Comparison of ENCODE assay signal across 11 cellular contexts in genomic region chr9:37283730-37284235, GRCh38.
A peak's percentile ranks its signal among the peaks of the same experiment; 100 is the strongest.
DNase-seq lines count a peak whose midpoint lies in the region; ATAC-seq, FAIRE-seq and TF ChIP-seq lines count a peak whose summit lies in the region.
"Had no signal": no experiment of that assay in that cellular context is flagged by ENCODE, and none has a peak within 500 bp of the region (broad histone marks: within the 10 kb centered on the region; RNA-seq: fewer than 3 reads in every experiment).

No MANE protein-coding gene starts in this region.

- POLR2A ChIA-PET in endothelial cell of umbilical vein (lab: Charles Lee), result no interaction called here

- H3K9me2 ChIP-seq in Loucy (replicated peaks; ENCODE audit: low read depth, low read length), result no peaks in the 10 kb centered on the region

- H3K4me2 ChIP-seq in Loucy (ENCODE audit: low read depth, low read length, poor library complexity, severe bottlenecking) (peak overlapping the region; percentile 73), endothelial cell of umbilical vein (ENCODE audit: insufficient read depth, low read length) (no peak overlapping the region)

- peaks cover 4% of the 10 kb centered on the region for H3K9me3 Mint-ChIP-seq in activated naive CD4-positive, alpha-beta T cell treated with anti-CD3 and anti-CD28 coated beads, Interleukin-2, amount 50 U/mL, for 24 hours
- peaks cover 3 to 4% of the 10 kb centered on the region in 2 donors for H3K9me3 Mint-ChIP-seq in stimulated activated naive CD8-positive, alpha-beta T cell treated with anti-CD3 and anti-CD28 coated beads, Interleukin-15, amount 100 ng/mL, for 72 hours

- DNase-seq in activated naive CD4-positive, alpha-beta T cell treated with Interleukin-2 at 50 U/mL for 16 hours, result no peak
- peak; percentile 41 for DNase-seq in endothelial cell of umbilical vein (ENCODE audit: low read depth, low spot score)
- DNase-seq in stimulated activated naive CD8-positive, alpha-beta T cell treated with anti-CD3 and anti-CD28 coated beads, Interleukin-15, amount 100 ng/mL, for 72 hours, result no peak
- no peak for DNase-seq in D721Med (ENCODE audit: insufficient read length, low spot score)
- DNase-seq: DMS153; stimulated activated CD4-positive, alpha-beta T cell treated with anti-CD3 and anti-CD28 coated beads, Interleukin-2, amount 100 ng/mL, for 24 hours had no signal

- H3K4me1 ChIP-seq in Loucy (ENCODE audit: insufficient read depth, low read length, poor library complexity, severe bottlenecking) (peaks cover 60% of the 10 kb centered on the region), endothelial cell of umbilical vein (ENCODE audit: control insufficient read depth, extremely low read depth, insufficient read depth, low read length) (no peaks in the 10 kb centered on the region)

- H3K27me3 Mint-ChIP-seq in activated naive CD4-positive, alpha-beta T cell treated with anti-CD3 and anti-CD28 coated beads, Interleukin-2, amount 50 U/mL, for 24 hours, result no peaks in the 10 kb centered on the region
- H3K27me3 Mint-ChIP-seq in stimulated activated naive CD8-positive, alpha-beta T cell treated with anti-CD3 and anti-CD28 coated beads, Interleukin-15, amount 100 ng/mL, for 72 hours, result no peaks in the 10 kb centered on the region

- no peak overlapping the region for H3K27ac ChIP-seq in endothelial cell of umbilical vein (ENCODE audit: insufficient read depth, low read depth, low read length)
- H3K27ac ChIP-seq: HL-60 had no signal

- peaks cover 43% of the 10 kb centered on the region for H3K4me1 Mint-ChIP-seq in activated naive CD4-positive, alpha-beta T cell treated with anti-CD3 and anti-CD28 coated beads, Interleukin-2, amount 50 U/mL, for 24 hours
- H3K4me1 Mint-ChIP-seq in stimulated activated naive CD8-positive, alpha-beta T cell treated with anti-CD3 and anti-CD28 coated beads, Interleukin-15, amount 100 ng/mL, for 72 hours, result peaks cover 40% of the 10 kb centered on the region

- H3K9me3 ChIP-seq in Loucy (ENCODE audit: insufficient read depth, low read depth, low read length) (no peaks in the 10 kb centered on the region), endothelial cell of umbilical vein (replicated peaks; ENCODE audit: control insufficient read depth, insufficient read depth, low read length) (no peaks in the 10 kb centered on the region)

- intact Hi-C loops in endothelial cell of umbilical vein (cut with micrococcal nuclease), result no loop called here

- TF ChIP-seq POLR2A in endothelial cell of umbilical vein (IDR thresholded peaks at IDR 0.05; ENCODE audit: low read depth, low read length), result no peak

- CTCF ChIA-PET in endothelial cell of umbilical vein (lab: Charles Lee), result interaction anchor here (1.0 kb wide), 1 partner anchor 39 kb away, joined by 3 read pairs; no protein-coding TSS in a partner anchor

- H3K36me3 Mint-ChIP-seq in activated naive CD4-positive, alpha-beta T cell treated with anti-CD3 and anti-CD28 coated beads, Interleukin-2, amount 50 U/mL, for 24 hours, result peaks cover 8% of the 10 kb centered on the region

- no TSS peak for BruUV-seq in endothelial cell of umbilical vein (replicated peaks; lab: Mats Ljungman, UMichigan)

- TF ChIP-seq CTCF in Loucy (conservative IDR thresholded peaks at IDR 0.05; ENCODE audit: low read length) (no peak), endothelial cell of umbilical vein (IDR thresholded peaks at IDR 0.05; ENCODE audit: extremely low read depth in 1 of 2, insufficient read depth in 1 of 2, low read depth in 1 of 2, low read length in 2 of 2) (no peak), D721Med (IDR thresholded peaks at IDR 0.05; ENCODE audit: insufficient read depth, missing control alignments) (no peak)

- H3K4me3 ChIP-seq in Loucy (ENCODE audit: low read length, poor library complexity, severe bottlenecking) (peak overlapping the region; percentile 70), endothelial cell of umbilical vein (replicated peaks in 1 of 3; ENCODE audit: insufficient read depth in 1 of 3, low read depth in 1 of 3, low read length in 3 of 3) (no peak overlapping the region)

- peaks cover 13% of the 10 kb centered on the region; the same call in 1 of the 2 replicates for H3F3A ChIP-seq in Loucy (ENCODE audit: low read depth)

- H3K79me2 ChIP-seq in Loucy (ENCODE audit: insufficient read depth, low read length), result peaks cover 59% of the 10 kb centered on the region
- no peaks in the 10 kb centered on the region for H3K79me2 ChIP-seq in endothelial cell of umbilical vein (ENCODE audit: control insufficient read depth, insufficient read depth, low read length)

- H3K36me3 ChIP-seq in Loucy (ENCODE audit: insufficient read depth, low read length) (no peaks in the 10 kb centered on the region), endothelial cell of umbilical vein (ENCODE audit: control insufficient read depth in 2 of 2, extremely low read depth in 1 of 2, insufficient read depth in 2 of 2, low read length in 2 of 2) (no peaks in the 10 kb centered on the region)

- H3K9ac ChIP-seq in Loucy (ENCODE audit: low read depth, low read length, poor library complexity, severe bottlenecking), result peak overlapping the region; percentile 85
- no peak overlapping the region for H3K9ac ChIP-seq in endothelial cell of umbilical vein (replicated peaks; ENCODE audit: extremely low read depth, insufficient read depth, low read length)

- dilution Hi-C loops in endothelial cell of umbilical vein (cut with MboI; ENCODE audit: extremely low pct_ligation_motif_present, low sequenced_read_pairs), result no loop called here

- H3K27me3 ChIP-seq in Loucy (ENCODE audit: insufficient read depth, low read length, poor library complexity, severe bottlenecking) (no peaks in the 10 kb centered on the region), endothelial cell of umbilical vein (ENCODE audit: control insufficient read depth in 2 of 2, insufficient read depth in 2 of 2, low read length in 2 of 2) (no peaks in the 10 kb centered on the region)

- no peaks in the 10 kb centered on the region for H3K9me1 ChIP-seq in endothelial cell of umbilical vein (replicated peaks; ENCODE audit: control insufficient read depth, extremely low read depth, insufficient read depth, low read length)

- peak overlapping the region; percentile 63 for H3K4me3 Mint-ChIP-seq in activated naive CD4-positive, alpha-beta T cell treated with anti-CD3 and anti-CD28 coated beads, Interleukin-2, amount 50 U/mL, for 24 hours
- H3K4me3 Mint-ChIP-seq in stimulated activated naive CD8-positive, alpha-beta T cell treated with anti-CD3 and anti-CD28 coated beads, Interleukin-15, amount 100 ng/mL, for 72 hours, result peak overlapping the region; percentile 48 to 67

- peak; percentile 75 for ATAC-seq in stimulated activated naive CD8-positive, alpha-beta T cell treated with anti-CD3 and anti-CD28 coated beads, Interleukin-15, amount 100 ng/mL, for 72 hours
- no peak for ATAC-seq in HG02588 (IDR thresholded peaks at IDR 0.05; ENCODE audit: unreplicated experiment)
- no peak for ATAC-seq in HG02763 (IDR thresholded peaks at IDR 0.05; ENCODE audit: unreplicated experiment)

- FAIRE-seq in endothelial cell of umbilical vein (lab: Jason Lieb, UNC), result no peak
- FAIRE-seq in D721Med (lab: Jason Lieb, UNC), result no peak

- peak overlapping the region; percentile 37; the same call in 1 of the 2 replicates for H2AFZ ChIP-seq in Loucy (ENCODE audit: low read length)
- H2AFZ ChIP-seq in endothelial cell of umbilical vein (ENCODE audit: low read depth, low read length), result no peak overlapping the region

- H3K27ac Mint-ChIP-seq in activated naive CD4-positive, alpha-beta T cell treated with anti-CD3 and anti-CD28 coated beads, Interleukin-2, amount 50 U/mL, for 24 hours, result peak overlapping the region; percentile 84
- peak overlapping the region; percentile 1 to 34 for H3K27ac Mint-ChIP-seq in stimulated activated naive CD8-positive, alpha-beta T cell treated with anti-CD3 and anti-CD28 coated beads, Interleukin-15, amount 100 ng/mL, for 72 hours

- H4K20me1 ChIP-seq in Loucy (ENCODE audit: insufficient read depth, low read length, poor library complexity, severe bottlenecking), result no peaks in the 10 kb centered on the region
- no peaks in the 10 kb centered on the region for H4K20me1 ChIP-seq in endothelial cell of umbilical vein (replicated peaks; ENCODE audit: control insufficient read depth, extremely low read depth, insufficient read depth, low read length)

TF ChIP-seq in endothelial cell of umbilical vein, 7 proteins besides CTCF, POLR2A, EP300 and RAD21:
- no peak for TF ChIP-seq EZH2 (IDR thresholded peaks at IDR 0.05; ENCODE audit: borderline replicate concordance, low read depth, low read length, severe bottlenecking)
- no peak for TF ChIP-seq POLR2AphosphoS5 (IDR thresholded peaks at IDR 0.05; ENCODE audit: insufficient read depth, low read depth, low read length)
- no peak for TF ChIP-seq GATA2 (IDR thresholded peaks at IDR 0.05; ENCODE audit: insufficient read depth, insufficient read length, low read depth, low read length)
TF ChIP-seq in endothelial cell of umbilical vein: peak in this region for 0.
